Comparison of ENCODE assay signal across 18 cellular contexts in genomic region chr14:61285364-61285763, GRCh38. TPM values are rescaled to one million over a fixed set of nuclear protein-coding genes. Genes with fewer than 3 reads are reported as not detected.
A peak's percentile ranks its signal among the peaks of the same experiment; 100 is the strongest.
DNase-seq lines count a peak whose midpoint lies in the region; ATAC-seq and TF ChIP-seq lines count a peak whose summit lies in the region.
"Had no signal": no experiment of that assay in that cellular context is flagged by ENCODE, and none has a peak within 500 bp of the region (broad histone marks: within the 10 kb centered on the region; RNA-seq: fewer than 3 reads in every experiment).

No MANE protein-coding gene starts in this region.

- no peak for TF ChIP-seq POLR2A in body of pancreas (IDR thresholded peaks at IDR 0.05)

- peak overlapping the region; percentile 18 for H2AFZ ChIP-seq in parathyroid adenoma

- no peak overlapping the region for H3K4me2 ChIP-seq in parathyroid adenoma (ENCODE audit: low read length)

- POLR2A ChIA-PET in WTC11 (lab: Charles Lee): no interaction called here

- no peak overlapping the region for H3K9ac ChIP-seq in parathyroid adenoma

- peaks cover 54% of the 10 kb centered on the region for H3K4me1 Mint-ChIP-seq in Calu3 (ENCODE audit: low read depth, unreplicated experiment)
- H3K4me1 Mint-ChIP-seq in chondrocyte (ENCODE audit: low read depth): peaks cover 37% of the 10 kb centered on the region
- peaks cover 9% of the 10 kb centered on the region for H3K4me1 Mint-ChIP-seq in WTC11

- H3K36me3 ChIP-seq in KOPT-K1 (ENCODE audit: insufficient read depth, low read length) (no peaks in the 10 kb centered on the region), parathyroid adenoma (ENCODE audit: control insufficient read depth, insufficient read depth, low read length) (no peaks in the 10 kb centered on the region), body of pancreas (replicated peaks in 1 of 2; ENCODE audit: insufficient read depth in 1 of 2, low read depth in 2 of 2) (no peaks in the 10 kb centered on the region)
- H3K36me3 ChIP-seq: Peyer's patch had no signal

- peaks cover 20% of the 10 kb centered on the region for H3K36me3 Mint-ChIP-seq in Calu3 (ENCODE audit: insufficient read depth, unreplicated experiment)
- no peaks in the 10 kb centered on the region for H3K36me3 Mint-ChIP-seq in chondrocyte (ENCODE audit: low read depth)
- H3K36me3 Mint-ChIP-seq in WTC11: no peaks in the 10 kb centered on the region
- H3K36me3 Mint-ChIP-seq: CD8-positive, alpha-beta T cell; IgD-negative memory B cell had no signal

- ATAC-seq in activated CD4-positive, CD25-positive, alpha-beta regulatory T cell treated with anti-CD3 and anti-CD28 coated beads, Interleukin-2, amount 50 U/mL, for 24 hours: no peak
- no peak for ATAC-seq in body of pancreas
- ATAC-seq in WTC11: no peak

- H3K27me3 Mint-ChIP-seq in Calu3 (ENCODE audit: unreplicated experiment) (no peaks in the 10 kb centered on the region), chondrocyte (ENCODE audit: low read depth) (no peaks in the 10 kb centered on the region), WTC11 (ENCODE audit: low read depth) (peaks cover 4% of the 10 kb centered on the region)

- WGBS in body of pancreas, 2 donors: 38 to 40% methylated on average over 4 of the region's 4 CpGs

- H3K9me3 Mint-ChIP-seq in Calu3 (ENCODE audit: low read depth, unreplicated experiment) (no peaks in the 10 kb centered on the region), chondrocyte (ENCODE audit: low read depth) (no peaks in the 10 kb centered on the region), WTC11 (no peaks in the 10 kb centered on the region)
- H3K9me3 Mint-ChIP-seq: CD8-positive, alpha-beta T cell; IgD-negative memory B cell; T-helper 1 cell treated with Interleukin-12 subunit alpha and Interleukin-12 subunit beta and Interleukin-4 antibody, amounts not matched to agents 30 μg/mL and 1 μg/mL, for 36 hours had no signal

- no peaks in the 10 kb centered on the region for H3K27me3 ChIP-seq in parathyroid adenoma (ENCODE audit: control insufficient read depth, insufficient read depth, low read length)
- H3K27me3 ChIP-seq in body of pancreas: no peaks in the 10 kb centered on the region
- H3K27me3 ChIP-seq: Peyer's patch had no signal

- no TSS peak for BruUV-seq in Calu3 (replicated peaks; lab: Mats Ljungman, UMichigan)

- CTCF ChIA-PET in Calu3 (lab: Charles Lee) (interaction anchor here (1.0 to 1.2 kb wide), 2 partner anchors 16 to 660 kb away, joined by 3 to 4 read pairs; no protein-coding TSS in a partner anchor), WTC11 (lab: Charles Lee) (interaction anchor here (0.6 to 1.1 kb wide), 4 partner anchors 11 to 639 kb away, joined by 3 to 4 read pairs (median 3); partner anchors contain the start of gene PRKCH)

- H3K9me3 ChIP-seq in KOPT-K1 (ENCODE audit: insufficient read depth, low read length, poor library complexity, severe bottlenecking) (peaks cover 3% of the 10 kb centered on the region), parathyroid adenoma (ENCODE audit: control insufficient read depth, low read length) (no peaks in the 10 kb centered on the region), body of pancreas (no peaks in the 10 kb centered on the region)
- H3K9me3 ChIP-seq: Peyer's patch had no signal

- H3K27ac Mint-ChIP-seq in Calu3 (ENCODE audit: unreplicated experiment) (peak overlapping the region; percentile 49), chondrocyte (ENCODE audit: unreplicated experiment) (peak overlapping the region; percentile 72), WTC11 (no peak overlapping the region)
- H3K27ac Mint-ChIP-seq: CD8-positive, alpha-beta T cell; T-helper 1 cell treated with Interleukin-12 subunit alpha and Interleukin-12 subunit beta and Interleukin-4 antibody, amounts not matched to agents 30 μg/mL and 1 μg/mL, for 36 hours had no signal

- DNase-seq in Calu3 (no peak), chondrocyte (ENCODE audit: low spot score) (no peak), NCI-H187 (lab: John Stamatoyannopoulos, UW) (no peak), body of pancreas (no peak), WTC11 (ENCODE audit: low spot score) (no peak)
- DNase-seq: CD8-positive, alpha-beta T cell; H7; NCI-H1417 treated with DMSO at 0.1 percent for 48 hours; NCI-H82; Peyer's patch; Right ventricle myocardium superior had no signal

- H3K27ac ChIP-seq in KOPT-K1 (ENCODE audit: low read depth, low read length, poor library complexity, severe bottlenecking) (peak overlapping the region; percentile 11), parathyroid adenoma (peak overlapping the region; percentile 26), body of pancreas (peak overlapping the region in 1 of 4 donors; percentile 23)

- H3K4me1 ChIP-seq in parathyroid adenoma (peaks cover 7% of the 10 kb centered on the region), body of pancreas (peaks cover 38% of the 10 kb centered on the region)

- intact Hi-C loops in Calu3 (cut with micrococcal nuclease; ENCODE audit: unreplicated experiment): no loop called here
- intact Hi-C loops in body of pancreas (cut with DNase I): no loop called here

- no peaks in the 10 kb centered on the region for H3K79me2 ChIP-seq in parathyroid adenoma

- no peak overlapping the region for H3K4me3 Mint-ChIP-seq in Calu3 (ENCODE audit: low read depth, unreplicated experiment)
- no peak overlapping the region for H3K4me3 Mint-ChIP-seq in chondrocyte (ENCODE audit: unreplicated experiment)
- no peak overlapping the region for H3K4me3 Mint-ChIP-seq in WTC11
- H3K4me3 Mint-ChIP-seq: CD8-positive, alpha-beta T cell; IgD-negative memory B cell; T-helper 1 cell treated with Interleukin-12 subunit alpha and Interleukin-12 subunit beta and Interleukin-4 antibody, amounts not matched to agents 30 μg/mL and 1 μg/mL, for 36 hours had no signal

- TF ChIP-seq CTCF in Calu3 (IDR thresholded peaks at IDR 0.05; ENCODE audit: unreplicated experiment) (no peak), chondrocyte (IDR thresholded peaks at IDR 0.05) (no peak), parathyroid adenoma (IDR thresholded peaks at IDR 0.05) (no peak), body of pancreas (IDR thresholded peaks at IDR 0.05) (no peak), WTC11 (IDR thresholded peaks at IDR 0.05) (no peak)

- H3K4me3 ChIP-seq in parathyroid adenoma (ENCODE audit: low read depth, low read length) (no peak overlapping the region), body of pancreas (no peak overlapping the region)
- H3K4me3 ChIP-seq: SK-N-MC had no signal

TF ChIP-seq in WTC11, 78 proteins besides CTCF, POLR2A, EP300 and RAD21 (continues in another document):
- TF ChIP-seq ZNF317 (CRISPR knock-in tag; IDR thresholded peaks at IDR 0.05; ENCODE audit: borderline replicate concordance, low read depth): no peak
- no peak for TF ChIP-seq GRHL2 (CRISPR knock-in tag; IDR thresholded peaks at IDR 0.05; ENCODE audit: insufficient replicate concordance, severe bottlenecking)
- no peak for TF ChIP-seq ZNF425 (CRISPR knock-in tag; conservative IDR thresholded peaks at IDR 0.05)
- TF ChIP-seq STAT6 (CRISPR knock-in tag; conservative IDR thresholded peaks at IDR 0.05; ENCODE audit: low read depth): no peak
- no peak for TF ChIP-seq ZNF671 (CRISPR knock-in tag; IDR thresholded peaks at IDR 0.05)
- TF ChIP-seq CREM (CRISPR knock-in tag; IDR thresholded peaks at IDR 0.05): no peak

RNA-seq across cellular contexts. Expression of gene TMEM30B, which starts 4.2 kb away (rescaled TPM):
- total RNA-seq in Calu3 (2022): 55.5 and 79.2 TPM in 2 replicates
- 2.7 to 9.3 TPM (median 7.9 TPM) in 3 replicates for total RNA-seq in chondrocyte
- total RNA-seq in body of pancreas: 10 to 100 TPM; 14.5 to 30.4 TPM
- 17.2 to 18.0 TPM (median 17.8 TPM) in 3 replicates for total RNA-seq in WTC11 (2021)
- total RNA-seq: HT1080 had no signal

RNA-seq across cellular contexts. Expression of gene PRKCH, which starts 36.0 kb away (rescaled TPM):
- 18.5 and 22.3 TPM in 2 replicates for total RNA-seq in Calu3 (2022)
- total RNA-seq in chondrocyte: 9.7 to 13.4 TPM (median 10.6 TPM) in 3 replicates
- 10 to 100 TPM; 18.2 to 82.4 TPM for total RNA-seq in body of pancreas
- 7.8 to 10.3 TPM (median 8.7 TPM) in 3 replicates for total RNA-seq in WTC11 (2021)
